ENCODE assay signal across 9 cellular contexts in genomic region chr7:48298779-48299178, GRCh38.
DNase-seq lines count a peak whose midpoint lies in the region; ATAC-seq and TF ChIP-seq lines count a peak whose summit lies in the region.
"Had no signal": no experiment of that assay in that cellular context is flagged by ENCODE, and none has a peak within 500 bp of the region (broad histone marks: within the 10 kb centered on the region; RNA-seq: fewer than 3 reads in every experiment).

No MANE protein-coding gene starts in this region.

- H3K4me1 ChIP-seq in RWPE2 (ENCODE audit: insufficient read depth, poor library complexity, severe bottlenecking), result peaks cover 12% of the 10 kb centered on the region
- peaks cover 13% of the 10 kb centered on the region for H3K4me1 ChIP-seq in osteoblast (ENCODE audit: insufficient read depth, low read length)

- H3K79me2 ChIP-seq in osteoblast (ENCODE audit: insufficient read depth, low read length), result no peaks in the 10 kb centered on the region

- H3K4me3 ChIP-seq in RWPE2 (ENCODE audit: severe bottlenecking) (no peak overlapping the region), osteoblast (ENCODE audit: insufficient read depth, low read length) (no peak overlapping the region)

- H3K36me3 ChIP-seq in RWPE2 (ENCODE audit: low read depth) (no peaks in the 10 kb centered on the region), osteoblast (ENCODE audit: insufficient read depth, low read length) (no peaks in the 10 kb centered on the region)

- H3K27me3 ChIP-seq in RWPE2 (ENCODE audit: insufficient read depth, poor library complexity, severe bottlenecking) (no peaks in the 10 kb centered on the region), osteoblast (ENCODE audit: insufficient read depth, low read length) (no peaks in the 10 kb centered on the region)

- no peaks in the 10 kb centered on the region for H3K9me3 ChIP-seq in RWPE2 (ENCODE audit: severe bottlenecking)
- no peaks in the 10 kb centered on the region for H3K9me3 ChIP-seq in osteoblast (ENCODE audit: low read depth, low read length)

- DNase-seq in activated CD4-positive, CD25-positive, alpha-beta regulatory T cell (lab: John Stamatoyannopoulos, UW), result no peak
- no peak for DNase-seq in RWPE2 (ENCODE audit: low spot score)
- DNase-seq in osteoblast (ENCODE audit: insufficient read length, low spot score, missing footprints), result peak; percentile 48
- no peak for DNase-seq in COLO668 (lab: John Stamatoyannopoulos, UW; ENCODE audit: unreplicated experiment)
- DNase-seq in OCI-M2 (lab: John Stamatoyannopoulos, UW; ENCODE audit: unreplicated experiment), result no peak
- DNase-seq: activated CD8-positive, alpha-beta memory T cell treated with anti-CD3 and anti-CD28 coated beads for 24 hours had no signal

- H2AFZ ChIP-seq in osteoblast (ENCODE audit: low read length), result no peak overlapping the region

- peak overlapping the region; percentile 1 for H3K4me2 ChIP-seq in osteoblast (ENCODE audit: insufficient read depth, low read length)

- ATAC-seq in activated CD4-positive, CD25-positive, alpha-beta regulatory T cell treated with anti-CD3 and anti-CD28 coated beads, Interleukin-2, amount 50 U/mL, for 24 hours, result peak; percentile 89 to 93
- peak; percentile 77 for ATAC-seq in HG02759 (IDR thresholded peaks at IDR 0.05; ENCODE audit: unreplicated experiment)
- peak; percentile 95 for ATAC-seq in RWPE2 (ENCODE audit: low read depth)
- no peak for ATAC-seq in GM19467 (IDR thresholded peaks at IDR 0.05; ENCODE audit: unreplicated experiment)

- H4K20me1 ChIP-seq in osteoblast (ENCODE audit: insufficient read depth, low read length), result no peaks in the 10 kb centered on the region

- TF ChIP-seq CTCF in RWPE2 (IDR thresholded peaks at IDR 0.05; ENCODE audit: poor library complexity, severe bottlenecking), result no peak
- no peak for TF ChIP-seq CTCF in osteoblast (IDR thresholded peaks at IDR 0.05; ENCODE audit: extremely low read depth, low read depth, low read length)

- peak overlapping the region; percentile 26 for H3K27ac ChIP-seq in RWPE2 (ENCODE audit: poor library complexity, severe bottlenecking)
- H3K27ac ChIP-seq in osteoblast (ENCODE audit: low read depth, low read length), result no peak overlapping the region
